8 cellular contexts compared by ENCODE assay signal in the genomic region with DNA sequence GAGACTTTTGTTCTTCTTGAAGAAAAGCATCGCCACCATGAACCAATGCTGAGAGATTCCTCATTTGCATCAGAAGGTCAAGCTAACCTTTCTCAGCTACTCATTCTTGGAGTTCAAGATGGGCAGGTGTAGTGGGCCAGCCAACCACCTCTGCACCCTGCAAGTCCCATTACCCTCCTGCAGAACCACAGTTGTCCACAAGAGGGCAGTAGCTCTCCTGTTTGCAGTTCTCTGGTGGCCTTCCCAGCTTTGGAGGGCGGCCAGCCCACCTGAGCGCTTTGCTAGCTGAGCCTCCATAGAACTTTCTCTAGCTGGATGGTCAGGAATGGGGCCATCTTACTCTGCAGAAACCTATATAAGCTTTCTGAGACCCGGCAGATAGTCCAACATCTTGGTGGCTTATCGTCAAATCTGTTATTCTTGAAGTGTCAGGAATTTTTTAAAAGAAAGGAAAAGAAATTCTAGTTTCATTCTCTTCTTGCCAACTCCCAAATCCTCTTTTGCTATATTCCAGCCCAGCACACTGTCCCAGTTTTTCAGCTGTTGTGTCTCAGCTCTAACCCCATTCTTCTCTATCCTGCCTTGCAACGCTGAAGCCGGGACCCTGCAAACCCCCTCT. TPM values are rescaled to one million over a fixed set of nuclear protein-coding genes. Genes with fewer than 3 reads are reported as not detected.
DNase-seq lines count a peak whose midpoint lies in the region; ATAC-seq, FAIRE-seq and TF ChIP-seq lines count a peak whose summit lies in the region.

No MANE protein-coding gene starts in this region.

- no peak overlapping the region for H3K4ac ChIP-seq in H1 (replicated peaks; ENCODE audit: insufficient read length, low read depth, low read length)

- 43% methylated on average over 7 of the region's 7 CpGs; no CpG with 5 or more reads in 1 of the 2 experiments for WGBS in H1 (ENCODE audit: extremely low coverage in 1 of 2, insufficient coverage in 1 of 2, insufficient read length in 1 of 2, insufficient replicate concordance in 2 of 2, low coverage in 1 of 2, low lambda C conversion rate in 2 of 2, missing lambda C conversion rate in 1 of 2), 2 experiments

- no peaks in the 10 kb centered on the region for H3K9me3 ChIP-seq in H1 (ENCODE audit: insufficient read depth in 2 of 2, low read depth in 1 of 2, low read length in 1 of 2)

- H3K9ac ChIP-seq in H1 (replicated peaks in 1 of 4; ENCODE audit: extremely low read depth in 1 of 4, low read depth in 3 of 4, low read length in 3 of 4) = no peak overlapping the region

- H3K4me2 ChIP-seq in H1 (ENCODE audit: insufficient read depth in 1 of 2, low read depth in 2 of 2, low read length in 2 of 2) = no peak overlapping the region

- H3K56ac ChIP-seq in H1 (replicated peaks; ENCODE audit: insufficient read length, low read depth, low read length) = no peak overlapping the region

- no peak overlapping the region for H3K14ac ChIP-seq in H1 (ENCODE audit: insufficient read length)

- no peak overlapping the region for H4K8ac ChIP-seq in H1 (ENCODE audit: extremely low read depth, insufficient read depth, low read length)

- H3K9me3 Mint-ChIP-seq in activated CD8-positive, alpha-beta T cell treated with anti-CD3 and anti-CD28 coated beads for 36 hours = no peaks in the 10 kb centered on the region
- no peaks in the 10 kb centered on the region for H3K9me3 Mint-ChIP-seq in naive thymus-derived CD8-positive, alpha-beta T cell
- no peaks in the 10 kb centered on the region for H3K9me3 Mint-ChIP-seq in stimulated activated effector memory CD8-positive, alpha-beta T cell treated with anti-CD3 and anti-CD28 coated beads, Interleukin-12 subunit alpha, Interleukin-12 subunit beta, amount 100 ng/mL, for 72 hours

- H3K23me2 ChIP-seq in H1 (ENCODE audit: low read depth, low read length) = no peaks in the 10 kb centered on the region

- no peak overlapping the region for H2BK120ac ChIP-seq in H1 (replicated peaks; ENCODE audit: low read depth, low read length)

- DNase-seq in activated gamma-delta T cell treated with Interleukin-2 at 50 U/mL for 16 hours (peak; percentile 79), activated gamma-delta T cell (lab: John Stamatoyannopoulos, UW) (no peak), NCI-H748 treated with DMSO at 0.1 percent for 48 hours (lab: John Stamatoyannopoulos, UW) (peak; percentile 65), H1 (ENCODE audit: low read depth in 1 of 2, low spot score in 2 of 2) (peak in 1 of 2 experiments; percentile 98)
- DNase-seq in activated CD8-positive, alpha-beta T cell treated with anti-CD3 and anti-CD28 coated beads for 36 hours = peak; percentile 88
- peak; percentile 47 to 84 (median 71) for DNase-seq in naive thymus-derived CD8-positive, alpha-beta T cell
- peak; percentile 76 to 88 for DNase-seq in stimulated activated effector memory CD8-positive, alpha-beta T cell treated with anti-CD3 and anti-CD28 coated beads, Interleukin-12 subunit alpha, Interleukin-12 subunit beta, amount 100 ng/mL, for 72 hours (ENCODE audit: low spot score in 2 of 2)

- H3K4me3 Mint-ChIP-seq in activated CD8-positive, alpha-beta T cell treated with anti-CD3 and anti-CD28 coated beads for 36 hours = no peak overlapping the region
- peak overlapping the region in 1 of 10 donors; percentile 11 for H3K4me3 Mint-ChIP-seq in naive thymus-derived CD8-positive, alpha-beta T cell
- H3K4me3 Mint-ChIP-seq in stimulated activated effector memory CD8-positive, alpha-beta T cell treated with anti-CD3 and anti-CD28 coated beads, Interleukin-12 subunit alpha, Interleukin-12 subunit beta, amount 100 ng/mL, for 72 hours = no peak overlapping the region

- peak; percentile 92 for TF ChIP-seq CTCF in activated CD8-positive, alpha-beta T cell treated with anti-CD3 and anti-CD28 coated beads for 36 hours (IDR thresholded peaks at IDR 0.05)
- peak; percentile 90 to 99 (median 91) for TF ChIP-seq CTCF in H1 (IDR thresholded peaks at IDR 0.05; ENCODE audit: control extremely low read depth in 1 of 3, insufficient read depth in 1 of 3, low read depth in 1 of 3, low read length in 3 of 3)

- no peak overlapping the region for H2BK12ac ChIP-seq in H1 (ENCODE audit: low read depth, low read length)

- peak; percentile 82 for FAIRE-seq in H1 (lab: Jason Lieb, UNC)

- no peak for TF ChIP-seq POLR2A in H1 (IDR thresholded peaks at IDR 0.05; ENCODE audit: control extremely low read depth in 1 of 2, low read depth in 2 of 2, low read length in 2 of 2)

- no peaks in the 10 kb centered on the region for H3K79me2 ChIP-seq in H1 (ENCODE audit: control insufficient read depth in 1 of 2, insufficient read depth in 2 of 2, low read length in 2 of 2)

- peaks cover 0 to 2% of the 10 kb centered on the region in 2 experiments for H4K20me1 ChIP-seq in H1 (replicated peaks in 1 of 2; ENCODE audit: control insufficient read depth in 1 of 2, insufficient read depth in 2 of 2, low read length in 2 of 2)

- no peak overlapping the region for H4K5ac ChIP-seq in H1 (ENCODE audit: insufficient read length, low read depth, low read length)

- POLR2A ChIA-PET in activated CD8-positive, alpha-beta T cell treated with anti-CD3 and anti-CD28 coated beads for 36 hours (lab: Charles Lee) = interaction anchor here (0.7 kb wide), 1 partner anchor 230 kb away, joined by 3 read pairs; no protein-coding TSS in a partner anchor
- POLR2A ChIA-PET in H1 (lab: Charles Lee; ENCODE audit: partially characterized antibody) = interaction anchor here (1.2 kb wide), 1 partner anchor 12 kb away, joined by 3 read pairs; no protein-coding TSS in a partner anchor
- POLR2A ChIA-PET in naive thymus-derived CD8-positive, alpha-beta T cell (lab: Charles Lee) = no interaction called here

- no peak overlapping the region for H4K91ac ChIP-seq in H1 (replicated peaks; ENCODE audit: insufficient read length, low read length)

- no peak overlapping the region for H3K27ac ChIP-seq in H1 (ENCODE audit: low read depth, low read length)

- no peak overlapping the region for H3K27ac Mint-ChIP-seq in activated CD8-positive, alpha-beta T cell treated with anti-CD3 and anti-CD28 coated beads for 36 hours
- H3K27ac Mint-ChIP-seq in naive thymus-derived CD8-positive, alpha-beta T cell = peak overlapping the region in 1 of 10 donors; percentile 10
- no peak overlapping the region for H3K27ac Mint-ChIP-seq in stimulated activated effector memory CD8-positive, alpha-beta T cell treated with anti-CD3 and anti-CD28 coated beads, Interleukin-12 subunit alpha, Interleukin-12 subunit beta, amount 100 ng/mL, for 72 hours

- intact Hi-C loops in activated CD8-positive, alpha-beta T cell treated with anti-CD3 and anti-CD28 coated beads for 36 hours (cut with micrococcal nuclease) = no loop called here

- peak; percentile 47 for ATAC-seq in HG03139 (IDR thresholded peaks at IDR 0.05; ENCODE audit: unreplicated experiment)
- ATAC-seq in activated CD8-positive, alpha-beta T cell treated with anti-CD3 and anti-CD28 coated beads for 36 hours = peak; percentile 74
- ATAC-seq in naive thymus-derived CD8-positive, alpha-beta T cell = peak; percentile 71 to 80
- ATAC-seq in stimulated activated effector memory CD8-positive, alpha-beta T cell treated with anti-CD3 and anti-CD28 coated beads, Interleukin-12 subunit alpha, Interleukin-12 subunit beta, amount 100 ng/mL, for 72 hours = peak; percentile 68

- peak; percentile 64 to 76 for TF ChIP-seq RAD21 in H1 (IDR thresholded peaks at IDR 0.05 in 1 of 2, conservative IDR thresholded peaks at IDR 0.05 in 1 of 2; ENCODE audit: low read depth in 2 of 2, low read length in 2 of 2)

- no peak overlapping the region for H2AFZ ChIP-seq in H1 (ENCODE audit: low read length)

- no peaks in the 10 kb centered on the region for H3K4me1 Mint-ChIP-seq in activated CD8-positive, alpha-beta T cell treated with anti-CD3 and anti-CD28 coated beads for 36 hours (ENCODE audit: low read depth)
- H3K4me1 Mint-ChIP-seq in naive thymus-derived CD8-positive, alpha-beta T cell = peaks cover 2 to 7% (median 5%) of the 10 kb centered on the region in 4 donors
- peaks cover 6% of the 10 kb centered on the region for H3K4me1 Mint-ChIP-seq in stimulated activated effector memory CD8-positive, alpha-beta T cell treated with anti-CD3 and anti-CD28 coated beads, Interleukin-12 subunit alpha, Interleukin-12 subunit beta, amount 100 ng/mL, for 72 hours

- no peak overlapping the region for H2BK20ac ChIP-seq in H1 (ENCODE audit: low read length)

- no peak overlapping the region for H2BK5ac ChIP-seq in H1 (ENCODE audit: low read depth, low read length)

- H3K18ac ChIP-seq in H1 (ENCODE audit: extremely low read depth, low read length) = no peak overlapping the region

- H2AK5ac ChIP-seq in H1 (ENCODE audit: low read depth, low read length) = no peak overlapping the region

- H3K23ac ChIP-seq in H1 (ENCODE audit: insufficient read length) = no peak overlapping the region

- no peaks in the 10 kb centered on the region for H3K79me1 ChIP-seq in H1 (ENCODE audit: low read depth, low read length)

- peaks cover 0 to 5% (median 0%) of the 10 kb centered on the region in 4 experiments; a peak in 1 of 7 replicates for H3K27me3 ChIP-seq in H1 (replicated peaks in 1 of 4; ENCODE audit: control insufficient read depth in 3 of 4, extremely low read depth in 1 of 4, insufficient read depth in 3 of 4, low read length in 3 of 4)

- no peak overlapping the region for H3K4me3 ChIP-seq in H1 (ENCODE audit: extremely low read depth in 1 of 4, insufficient read depth in 2 of 4, low read depth in 3 of 4, low read length in 4 of 4)

- TF ChIP-seq EP300 in H1 (IDR thresholded peaks at IDR 0.05; ENCODE audit: borderline replicate concordance in 1 of 2, low read depth in 2 of 2, low read length in 2 of 2) = no peak

- H3K27me3 Mint-ChIP-seq in activated CD8-positive, alpha-beta T cell treated with anti-CD3 and anti-CD28 coated beads for 36 hours = peaks cover 50% of the 10 kb centered on the region
- H3K27me3 Mint-ChIP-seq in naive thymus-derived CD8-positive, alpha-beta T cell = peaks cover 38 to 77% (median 69%) of the 10 kb centered on the region in 5 donors

- CTCF ChIA-PET in activated CD8-positive, alpha-beta T cell treated with anti-CD3 and anti-CD28 coated beads for 36 hours (lab: Charles Lee) = interaction anchor here (0.6 to 5.4 kb wide), 50 partner anchors 8 to 964 kb away, joined by 3 to 106 read pairs (median 4); partner anchors contain the start of gene LMX1A
- CTCF ChIA-PET in H1 (lab: Charles Lee; ENCODE audit: partially characterized antibody) = interaction anchor here (0.6 to 6.3 kb wide), 64 partner anchors 9 to 268 kb away, joined by 3 to 138 read pairs (median 6); partner anchors contain the start of gene LMX1A

- H3K36me3 Mint-ChIP-seq in activated CD8-positive, alpha-beta T cell treated with anti-CD3 and anti-CD28 coated beads for 36 hours (ENCODE audit: low read depth) = no peaks in the 10 kb centered on the region
- H3K36me3 Mint-ChIP-seq in naive thymus-derived CD8-positive, alpha-beta T cell = no peaks in the 10 kb centered on the region
- H3K36me3 Mint-ChIP-seq in stimulated activated effector memory CD8-positive, alpha-beta T cell treated with anti-CD3 and anti-CD28 coated beads, Interleukin-12 subunit alpha, Interleukin-12 subunit beta, amount 100 ng/mL, for 72 hours = no peaks in the 10 kb centered on the region

- H2BK15ac ChIP-seq in H1 (ENCODE audit: low read length) = no peak overlapping the region

- H3K36me3 ChIP-seq in H1 (ENCODE audit: control insufficient read depth in 2 of 4, insufficient read depth in 4 of 4, low read length in 3 of 4) = no peaks in the 10 kb centered on the region

- peaks cover 0 to 4% (median 0%) of the 10 kb centered on the region in 4 experiments; a peak in 3 of 7 replicates for H3K4me1 ChIP-seq in H1 (replicated peaks in 1 of 4; ENCODE audit: control insufficient read depth in 3 of 4, insufficient read depth in 4 of 4, low read length in 3 of 4)

RNA-seq across cellular contexts. Expression of gene LMX1A, which starts 11.0 kb away (rescaled TPM):
- not detected for total RNA-seq in activated CD8-positive, alpha-beta T cell treated with anti-CD3 and anti-CD28 coated beads for 36 hours
- not detected in 2 replicates for total RNA-seq in H1 (2021; fragmentation: NEBNext Ultra II Directional; extraction: Animal tissue kit (Norgen Biotek cat#: 25700))
- 0.03 TPM in 1 of 2 replicates, not detected in the other for polyA plus RNA-seq in H1 (2011; rRNA removed)
- polyA plus RNA-seq in H1 (2011; cell fraction: cytosol; rRNA removed) = 0.04 TPM
- not detected for polyA plus RNA-seq in H1 (2011; cell fraction: nucleus; rRNA removed)
- polyA plus RNA-seq in H1 (2012, experiment 1 of 2) = 0.09 to 0.13 TPM in 2 of 4 replicates, not detected in the others
- 0.12 TPM for polyA plus RNA-seq in H1 (2012, experiment 2 of 2)
- not detected for polyA plus RNA-seq in H1 (2013, experiment 1 of 2)
- not detected for polyA plus RNA-seq in H1 (2013, experiment 2 of 2)
- polyA minus RNA-seq in H1 (2011; rRNA and poly(A)+ RNA removed) = 0.22 TPM in 1 of 2 replicates, not detected in the other
- not detected for polyA minus RNA-seq in H1 (2011; cell fraction: cytosol; rRNA and poly(A)+ RNA removed)
- polyA minus RNA-seq in H1 (2011; cell fraction: nucleus; rRNA and poly(A)+ RNA removed) = not detected
- total RNA-seq in naive thymus-derived CD8-positive, alpha-beta T cell = not detected
- not detected for polyA plus RNA-seq in naive thymus-derived CD8-positive, alpha-beta T cell
